ENCODE assay signal across 21 cellular contexts in genomic region chr10:1532636-1533035, GRCh38.
"Had no signal": no experiment of that assay in that cellular context is flagged by ENCODE, and none has a peak within 500 bp of the region (broad histone marks: within the 10 kb centered on the region; RNA-seq: fewer than 3 reads in every experiment).

No MANE protein-coding gene starts in this region.

- H3K9me3 ChIP-seq: pancreas, psoas muscle, right lobe of liver, spleen, tibial artery, upper lobe of left lung, vagina had no signal

- H3K4me1 ChIP-seq: pancreas, psoas muscle, right lobe of liver, spleen, tibial artery, upper lobe of left lung, vagina had no signal

- H3K4me3 ChIP-seq: coronary artery, hepatocyte, lung, pancreas, psoas muscle, right lobe of liver, spleen, tibial artery, upper lobe of left lung, vagina had no signal

- H3K27ac ChIP-seq: coronary artery, hepatocyte, pancreas, psoas muscle, right lobe of liver, spleen, tibial artery, upper lobe of left lung, vagina had no signal

- H3K27me3 ChIP-seq: hepatocyte, pancreas, right lobe of liver, upper lobe of left lung, vagina had no signal

- FAIRE-seq: pancreas had no signal

- ATAC-seq: left colon; left ventricle myocardium superior; naive thymus-derived CD4-positive, alpha-beta T cell; pancreas; psoas muscle; right lobe of liver; stimulated activated memory B cell treated with anti-CD40 and anti-IgM and Interleukin-4, amounts not matched to agents 10 μg/mL and 1 μg/mL and 100 μg/mL, for 72 hours had no signal

- H3K4me2 ChIP-seq: hepatocyte had no signal

- DNase-seq: effector CD4-positive, alpha-beta T cell; foreskin melanocyte; left colon; left ventricle myocardium superior; mesenchymal stem cell; naive thymus-derived CD4-positive, alpha-beta T cell; pancreas; retina; right lobe of liver; spleen; stimulated activated CD4-positive, alpha-beta T cell treated with anti-CD3 and anti-CD28 coated beads, Interleukin-15, amount 100 ng/mL, for 24 hours; stimulated activated CD4-positive, alpha-beta T cell treated with anti-CD3 and anti-CD28 coated beads, Interleukin-1b, Interleukin-23, amount 100 ng/mL, for 48 hours; stimulated activated CD4-positive, alpha-beta T cell treated with anti-CD3 and anti-CD28 coated beads, Interleukin-4, amount 100 ng/mL, for 24 hours; upper lobe of left lung had no signal

- H2AFZ ChIP-seq: hepatocyte had no signal

- H3K36me3 ChIP-seq: pancreas, right lobe of liver, spleen, tibial artery, upper lobe of left lung, vagina had no signal
